8 cellular contexts compared by ENCODE assay signal in genomic region chr6:44593539-44593944, GRCh38.
DNase-seq lines count a peak whose midpoint lies in the region; ATAC-seq, FAIRE-seq and TF ChIP-seq lines count a peak whose summit lies in the region.

No MANE protein-coding gene starts in this region.

- H3K27me3 ChIP-seq in Loucy (ENCODE audit: insufficient read depth, low read length, poor library complexity, severe bottlenecking) (no peaks in the 10 kb centered on the region), keratinocyte (ENCODE audit: control insufficient read depth, extremely low read depth, insufficient read depth, low read length) (no peaks in the 10 kb centered on the region)

- peak; percentile 80 for TF ChIP-seq CTCF in Loucy (conservative IDR thresholded peaks at IDR 0.05; ENCODE audit: low read length)
- TF ChIP-seq CTCF in keratinocyte (optimal IDR thresholded peaks at IDR 0.05 in 1 of 3, IDR thresholded peaks at IDR 0.05 in 1 of 3, conservative IDR thresholded peaks at IDR 0.05 in 1 of 3; ENCODE audit: extremely low read depth in 1 of 3, insufficient read depth in 2 of 3, low read length in 3 of 3): peak; percentile 41 to 56 (median 46)

- H3K9me3 Mint-ChIP-seq in activated naive CD8-positive, alpha-beta T cell treated with anti-CD3 and anti-CD28 coated beads, Interleukin-2, amount 50 U/mL, for 24 hours: no peaks in the 10 kb centered on the region

- H2AFZ ChIP-seq in Loucy (ENCODE audit: low read length) (peak overlapping the region; percentile 53; the same call in 1 of the 2 replicates), keratinocyte (ENCODE audit: control insufficient read depth, low read length) (no peak overlapping the region)

- H3K79me2 ChIP-seq in Loucy (ENCODE audit: insufficient read depth, low read length) (no peaks in the 10 kb centered on the region), keratinocyte (ENCODE audit: control insufficient read depth, insufficient read depth, low read length) (no peaks in the 10 kb centered on the region)

- H3K4me3 ChIP-seq in Loucy (ENCODE audit: low read length, poor library complexity, severe bottlenecking): no peak overlapping the region
- H3K4me3 ChIP-seq in SK-N-MC: no peak overlapping the region
- no peak overlapping the region for H3K4me3 ChIP-seq in keratinocyte (ENCODE audit: control insufficient read depth in 2 of 3, extremely low read depth in 1 of 3, insufficient read depth in 2 of 3, low read depth in 1 of 3, low read length in 3 of 3)

- H3K4me1 ChIP-seq in Loucy (ENCODE audit: insufficient read depth, low read length, poor library complexity, severe bottlenecking) (no peaks in the 10 kb centered on the region), keratinocyte (ENCODE audit: control insufficient read depth, extremely low read depth, insufficient read depth, low read length) (no peaks in the 10 kb centered on the region)

- H3K27ac ChIP-seq in SK-N-MC (no peak overlapping the region), keratinocyte (ENCODE audit: control insufficient read depth, insufficient read depth, low read length) (no peak overlapping the region)

- dilution Hi-C loops in keratinocyte (cut with MboI; ENCODE audit: extremely low pct_ligation_motif_present, low sequenced_read_pairs): no loop called here

- peak overlapping the region; percentile 41 for H3K27ac Mint-ChIP-seq in activated naive CD8-positive, alpha-beta T cell treated with anti-CD3 and anti-CD28 coated beads, Interleukin-2, amount 50 U/mL, for 24 hours

- H4K20me1 ChIP-seq in Loucy (ENCODE audit: insufficient read depth, low read length, poor library complexity, severe bottlenecking) (no peaks in the 10 kb centered on the region), keratinocyte (ENCODE audit: control insufficient read depth, extremely low read depth, insufficient read depth, low read length) (no peaks in the 10 kb centered on the region)

- no peaks in the 10 kb centered on the region for H3K9me2 ChIP-seq in Loucy (replicated peaks; ENCODE audit: low read depth, low read length)

- H3K9ac ChIP-seq in Loucy (ENCODE audit: low read depth, low read length, poor library complexity, severe bottlenecking): no peak overlapping the region
- H3K9ac ChIP-seq in SK-N-MC (ENCODE audit: insufficient read length): no peak overlapping the region
- H3K9ac ChIP-seq in keratinocyte (ENCODE audit: control insufficient read depth, extremely low read depth, insufficient read depth, low read length): no peak overlapping the region

- peak; percentile 12 for DNase-seq in NCI-H1436 (lab: John Stamatoyannopoulos, UW)
- no peak for DNase-seq in NCI-H1436 treated with DMSO at 0.1 percent for 48 hours (lab: John Stamatoyannopoulos, UW)
- DNase-seq in SK-N-MC (ENCODE audit: low read depth, low spot score): peak; percentile 61
- peak; percentile 75 for DNase-seq in activated naive CD8-positive, alpha-beta T cell treated with anti-CD3 and anti-CD28 coated beads, Interleukin-2, amount 50 U/mL, for 24 hours
- DNase-seq in keratinocyte (ENCODE audit: low read depth, low spot score): peak; percentile 17
- DNase-seq in stimulated activated CD8-positive, alpha-beta memory T cell treated with anti-CD3 and anti-CD28 coated beads, Interleukin-12 subunit alpha, Interleukin-12 subunit beta, amount 100 ng/mL, for 1 hour (ENCODE audit: low read depth): peak; percentile 38

- H3K4me1 Mint-ChIP-seq in activated naive CD8-positive, alpha-beta T cell treated with anti-CD3 and anti-CD28 coated beads, Interleukin-2, amount 50 U/mL, for 24 hours: peaks cover 3% of the 10 kb centered on the region

- H3K4me3 Mint-ChIP-seq in activated naive CD8-positive, alpha-beta T cell treated with anti-CD3 and anti-CD28 coated beads, Interleukin-2, amount 50 U/mL, for 24 hours: no peak overlapping the region

- H3K9me3 ChIP-seq in Loucy (ENCODE audit: insufficient read depth, low read depth, low read length): no peaks in the 10 kb centered on the region
- H3K9me3 ChIP-seq in SK-N-MC (ENCODE audit: low read depth, low read length): no peaks in the 10 kb centered on the region
- H3K9me3 ChIP-seq in keratinocyte (ENCODE audit: control insufficient read depth, low read depth, low read length): no peaks in the 10 kb centered on the region

- H3F3A ChIP-seq in Loucy (ENCODE audit: low read depth): no peaks in the 10 kb centered on the region

- peaks cover 11% of the 10 kb centered on the region for H3K27me3 Mint-ChIP-seq in activated naive CD8-positive, alpha-beta T cell treated with anti-CD3 and anti-CD28 coated beads, Interleukin-2, amount 50 U/mL, for 24 hours

- ATAC-seq in activated naive CD8-positive, alpha-beta T cell treated with anti-CD3 and anti-CD28 coated beads, Interleukin-2, amount 50 U/mL, for 24 hours: peak; percentile 87
- ATAC-seq in GM21390 (IDR thresholded peaks at IDR 0.05; ENCODE audit: unreplicated experiment): no peak

- H3K4me2 ChIP-seq in Loucy (ENCODE audit: low read depth, low read length, poor library complexity, severe bottlenecking) (no peak overlapping the region), keratinocyte (ENCODE audit: control insufficient read depth, extremely low read depth, insufficient read depth, low read depth, low read length) (no peak overlapping the region)

- no peaks in the 10 kb centered on the region for H3K9me1 ChIP-seq in keratinocyte (ENCODE audit: control insufficient read depth, extremely low read depth, insufficient read depth, low read length)

- no peaks in the 10 kb centered on the region for H3K36me3 ChIP-seq in Loucy (ENCODE audit: insufficient read depth, low read length)
- no peaks in the 10 kb centered on the region for H3K36me3 ChIP-seq in SK-N-MC (ENCODE audit: insufficient read depth, low read length)
- no peaks in the 10 kb centered on the region for H3K36me3 ChIP-seq in keratinocyte (ENCODE audit: control insufficient read depth in 2 of 2, extremely low read depth in 1 of 2, insufficient read depth in 2 of 2, low read length in 2 of 2)

- H3K36me3 Mint-ChIP-seq in activated naive CD8-positive, alpha-beta T cell treated with anti-CD3 and anti-CD28 coated beads, Interleukin-2, amount 50 U/mL, for 24 hours (ENCODE audit: low read depth): no peaks in the 10 kb centered on the region

- peak; percentile 53 for FAIRE-seq in keratinocyte (lab: Jason Lieb, UNC)
